In genomic region chr13:52978989-52979388, GRCh38 we compare ENCODE assay signal across 29 cellular contexts. TPM values are rescaled to one million over a fixed set of nuclear protein-coding genes. Genes with fewer than 3 reads are reported as not detected.
"Had no signal": no experiment of that assay in that cellular context is flagged by ENCODE, and none has a peak within 500 bp of the region (broad histone marks: within the 10 kb centered on the region; RNA-seq: fewer than 3 reads in every experiment).

No MANE protein-coding gene starts in this region.

- H3K36me3 ChIP-seq: ascending aorta, breast epithelium, cardiac muscle cell, colonic mucosa, esophagus muscularis mucosa, gastrocnemius medialis had no signal

- DNase-seq: activated CD4-positive, alpha-beta memory T cell treated with anti-CD3 and anti-CD28 coated beads, Interleukin-2, amount 10 ng/mL, durations not matched to agents 7 days and 5 days; activated CD4-positive, alpha-beta T cell treated with anti-CD3 and anti-CD28 coated beads for 1 hour; activated CD4-positive, alpha-beta T cell treated with anti-CD3 and anti-CD28 coated beads for 4 hours; activated CD4-positive, alpha-beta T cell treated with anti-CD3 and anti-CD28 coated beads, Interleukin-2, amount 10 ng/mL, durations not matched to agents 7 days and 5 days; activated CD4-positive, alpha-beta T cell treated with anti-CD3 and anti-CD28 coated beads, Interleukin-2, amount 50 U/mL, for 4 hours; activated CD8-positive, alpha-beta memory T cell treated with anti-CD3 and anti-CD28 coated beads, Interleukin-2, amount 50 U/mL, for 48 hours; activated gamma-delta T cell; activated naive CD4-positive, alpha-beta T cell; activated naive CD4-positive, alpha-beta T cell treated with anti-CD3 and anti-CD28 coated beads, Interleukin-2, amount 10 ng/mL, durations not matched to agents 7 days and 5 days; activated naive CD8-positive, alpha-beta T cell treated with anti-CD3 and anti-CD28 coated beads, Interleukin-2, amount 10 ng/mL, durations not matched to agents 7 days and 5 days; activated T-cell treated with anti-CD3 and anti-CD28 coated beads for 4 hours; activated T-cell treated with anti-CD3 and anti-CD28 coated beads, Interleukin-2, amount 50 U/mL, for 24 hours; activated T-cell treated with anti-CD3 and anti-CD28 coated beads, Interleukin-2, amount 50 U/mL, for 72 hours; central memory CD4-positive, alpha-beta T cell; cerebellar nuclear complex; colonic mucosa; dorsolateral prefrontal cortex; effector memory CD4-positive, alpha-beta T cell; endodermal cell; erythroblast; foreskin keratinocyte; gastrocnemius medialis; T-helper 2 cell had no signal

- H3K27me3 ChIP-seq: ascending aorta, cardiac muscle cell, colonic mucosa, dorsolateral prefrontal cortex, foreskin keratinocyte, gastrocnemius medialis had no signal

- H3K4me3 ChIP-seq: ascending aorta, breast epithelium, cardiac muscle cell, colonic mucosa, dorsolateral prefrontal cortex, esophagus muscularis mucosa, gastrocnemius medialis had no signal

- H3K4me1 ChIP-seq: ascending aorta, breast epithelium, colonic mucosa, esophagus muscularis mucosa, foreskin keratinocyte, gastrocnemius medialis had no signal

- H3K9me3 ChIP-seq: ascending aorta, breast epithelium, colonic mucosa, esophagus muscularis mucosa, gastrocnemius medialis had no signal

- H3K27ac ChIP-seq: ascending aorta, breast epithelium, cardiac muscle cell, colonic mucosa, dorsolateral prefrontal cortex, esophagus muscularis mucosa, foreskin keratinocyte, gastrocnemius medialis had no signal

RNA-seq across cellular contexts. Expression of gene OLFM4, which starts 49.6 kb away (rescaled TPM):
- total RNA-seq: activated CD4-positive, alpha-beta memory T cell treated with anti-CD3 and anti-CD28 coated beads, Interleukin-2, amount 10 ng/mL, durations not matched to agents 7 days and 5 days; activated CD4-positive, alpha-beta T cell treated with anti-CD3 and anti-CD28 coated beads, Interleukin-2, amount 10 ng/mL, durations not matched to agents 7 days and 5 days; activated naive CD4-positive, alpha-beta T cell treated with anti-CD3 and anti-CD28 coated beads, Interleukin-2, amount 50 U/mL, for 72 hours; activated naive CD8-positive, alpha-beta T cell treated with anti-CD3 and anti-CD28 coated beads, Interleukin-2, amount 10 ng/mL, durations not matched to agents 7 days and 5 days; activated T-cell treated with anti-CD3 and anti-CD28 coated beads, Interleukin-2, amount 50 U/mL, for 72 hours; ascending aorta; cardiac muscle cell; endodermal cell; foreskin keratinocyte; T-helper 1 cell treated with Interleukin-12 subunit alpha and Interleukin-12 subunit beta and Interleukin-4 antibody, amounts not matched to agents 30 ng/mL and 1 ng/mL, for 36 hours had no signal
- polyA plus RNA-seq: cardiac muscle cell, foreskin keratinocyte had no signal
